Comparison of ENCODE assay signal across 12 cellular contexts in the genomic region with DNA sequence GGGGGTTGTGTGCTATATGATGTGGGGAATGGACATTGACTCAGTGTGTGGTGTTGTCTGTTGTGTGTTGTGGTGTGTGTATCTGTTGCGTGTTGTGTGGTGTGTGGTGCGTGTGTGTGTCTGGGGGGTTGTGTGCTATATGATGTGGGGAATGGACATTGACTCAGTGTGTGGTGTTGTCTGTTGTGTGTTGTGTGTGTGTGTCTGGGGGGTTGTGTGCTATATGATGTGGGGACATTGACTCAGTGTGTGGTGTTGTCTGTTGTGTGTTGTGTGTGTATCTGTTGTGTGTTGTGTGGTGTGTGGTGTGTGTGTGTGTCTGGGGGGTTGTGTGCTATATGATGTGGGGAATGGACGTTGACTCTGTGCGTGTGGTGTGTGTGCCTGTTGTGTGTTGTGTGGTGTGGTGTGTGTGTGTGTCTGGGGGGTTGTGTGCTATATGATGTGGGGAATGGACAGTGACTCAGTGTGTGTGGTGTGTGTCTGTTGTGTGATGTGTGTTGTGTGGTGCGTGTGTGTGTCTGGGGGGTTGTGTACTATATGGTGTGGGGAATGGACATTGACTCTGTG. TPM values are rescaled to one million over a fixed set of nuclear protein-coding genes. Genes with fewer than 3 reads are reported as not detected.
"Had no signal": no experiment of that assay in that cellular context is flagged by ENCODE, and none has a peak within 500 bp of the region (broad histone marks: within the 10 kb centered on the region; RNA-seq: fewer than 3 reads in every experiment).

No MANE protein-coding gene starts in this region.

RNA-seq across cellular contexts. Expression of gene ZDHHC19, which starts 46.1 kb away (rescaled TPM):
- total RNA-seq: activated CD4-positive, alpha-beta T cell treated with anti-CD3 and anti-CD28 coated beads for 36 hours; activated CD4-positive, alpha-beta T cell treated with anti-CD3 and anti-CD28 coated beads, Interleukin-2, amount 10 ng/mL, durations not matched to agents 7 days and 5 days; activated CD8-positive, alpha-beta T cell treated with anti-CD3 and anti-CD28 coated beads, Interleukin-2, amount 10 ng/mL, durations not matched to agents 7 days and 5 days; activated naive CD4-positive, alpha-beta T cell treated with anti-CD3 and anti-CD28 coated beads for 36 hours; activated naive CD4-positive, alpha-beta T cell treated with anti-CD3 and anti-CD28 coated beads, Interleukin-2, amount 50 U/mL, for 72 hours; activated T-cell treated with anti-CD3 and anti-CD28 coated beads, Interleukin-2, amount 50 U/mL, for 4 hours; PC-3; Peyer's patch; SJSA1 had no signal
- polyA plus RNA-seq: aorta, SK-N-SH had no signal

RNA-seq across cellular contexts. Expression of gene SLC51A, which starts 51.2 kb away (rescaled TPM):
- total RNA-seq: activated CD4-positive, alpha-beta T cell treated with anti-CD3 and anti-CD28 coated beads for 36 hours; activated CD4-positive, alpha-beta T cell treated with anti-CD3 and anti-CD28 coated beads, Interleukin-2, amount 10 ng/mL, durations not matched to agents 7 days and 5 days; activated CD8-positive, alpha-beta T cell treated with anti-CD3 and anti-CD28 coated beads, Interleukin-2, amount 10 ng/mL, durations not matched to agents 7 days and 5 days; activated naive CD4-positive, alpha-beta T cell treated with anti-CD3 and anti-CD28 coated beads for 36 hours; activated naive CD4-positive, alpha-beta T cell treated with anti-CD3 and anti-CD28 coated beads, Interleukin-2, amount 50 U/mL, for 72 hours; activated T-cell treated with anti-CD3 and anti-CD28 coated beads, Interleukin-2, amount 50 U/mL, for 4 hours; activated T-helper 1 cell treated with anti-CD3 and anti-CD28 coated beads, Interleukin-12 subunit alpha, Interleukin-12 subunit beta, Interleukin-2, Interleukin-4 antibody, amounts not matched to agents 30 ng/mL and 10 ng/mL and 1 ng/mL, durations not matched to agents 14 hours and 24 hours and 36 hours; SJSA1 had no signal
- polyA plus RNA-seq: SK-N-SH had no signal
